In the genomic region with DNA sequence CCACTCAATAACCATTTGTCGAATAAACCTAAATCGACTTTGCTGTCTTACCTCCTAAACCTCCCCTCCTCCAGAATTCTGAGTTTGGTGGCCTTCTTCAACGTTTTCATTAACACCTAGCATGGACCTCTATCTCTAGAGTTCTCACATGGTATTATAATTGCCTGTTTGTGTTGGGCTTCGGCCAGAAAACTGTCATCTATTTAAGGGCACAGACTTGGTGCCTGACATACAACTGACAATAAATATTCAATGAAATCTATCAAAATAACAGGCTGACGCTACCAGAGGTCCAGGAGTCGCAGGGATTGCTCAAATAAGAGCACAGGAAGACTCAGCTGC, we compare ENCODE assay signal across 8 cellular contexts. TPM values are rescaled to one million over a fixed set of nuclear protein-coding genes. Genes with fewer than 3 reads are reported as not detected.
DNase-seq lines count a peak whose midpoint lies in the region; ATAC-seq and TF ChIP-seq lines count a peak whose summit lies in the region.

No MANE protein-coding gene starts in this region.

- H3K27me3 ChIP-seq in WERI-Rb-1 (ENCODE audit: insufficient read depth, low read depth, severe bottlenecking): no peaks in the 10 kb centered on the region
- H3K27me3 ChIP-seq in right atrium auricular region: no peaks in the 10 kb centered on the region
- no peaks in the 10 kb centered on the region for H3K27me3 ChIP-seq in spleen (replicated peaks in 1 of 7)

- no peaks in the 10 kb centered on the region for H3K36me3 ChIP-seq in WERI-Rb-1
- no peaks in the 10 kb centered on the region for H3K36me3 ChIP-seq in right atrium auricular region
- H3K36me3 ChIP-seq in spleen: peaks cover 0 to 19% (median 3%) of the 10 kb centered on the region in 6 donors

- peak overlapping the region; percentile 82 for H3K4me3 ChIP-seq in WERI-Rb-1 (ENCODE audit: low read depth, low read length)
- H3K4me3 ChIP-seq in right atrium auricular region: peak overlapping the region; percentile 70 to 96
- peak overlapping the region; percentile 59 to 93 (median 77) for H3K4me3 ChIP-seq in spleen

- H3K27ac ChIP-seq in WERI-Rb-1: peak overlapping the region; percentile 66; the same call in 1 of the 2 replicates
- peak overlapping the region; percentile 77 to 88 for H3K27ac ChIP-seq in right atrium auricular region
- H3K27ac ChIP-seq in spleen: peak overlapping the region; percentile 82 to 91 (median 85)

- ATAC-seq in GM18519 (IDR thresholded peaks at IDR 0.05; ENCODE audit: low FRiP score, unreplicated experiment): peak; percentile 1
- peak; percentile 4 for ATAC-seq in HG02840 (IDR thresholded peaks at IDR 0.05; ENCODE audit: low FRiP score, unreplicated experiment)
- ATAC-seq in HG03095 (IDR thresholded peaks at IDR 0.05; ENCODE audit: unreplicated experiment): no peak

- intact Hi-C loops in spleen (cut with DNase I; ENCODE audit: low total_unique reads): no loop called here

- DNase-seq in WERI-Rb-1 (no peak), right atrium auricular region (ENCODE audit: low spot score) (no peak), spleen (no peak), RPMI8226 (no peak)
- DNase-seq in stimulated activated CD4-positive, alpha-beta T cell treated with anti-CD3 and anti-CD28 coated beads, Interleukin-4, amount 100 ng/mL, for 4 hours: no peak

- no peak for TF ChIP-seq CTCF in WERI-Rb-1 (IDR thresholded peaks at IDR 0.05; ENCODE audit: low read depth, low read length)
- TF ChIP-seq CTCF in right atrium auricular region (IDR thresholded peaks at IDR 0.05): no peak
- no peak for TF ChIP-seq CTCF in spleen (IDR thresholded peaks at IDR 0.05 in 8 of 11, conservative IDR thresholded peaks at IDR 0.05 in 3 of 11)

- WGBS in spleen, 5 donors: 11 to 17% (median 12%) methylated on average over 6 of the region's 6 CpGs

- H3K9me3 ChIP-seq in WERI-Rb-1 (ENCODE audit: severe bottlenecking): no peaks in the 10 kb centered on the region
- H3K9me3 ChIP-seq in right atrium auricular region: no peaks in the 10 kb centered on the region
- no peaks in the 10 kb centered on the region for H3K9me3 ChIP-seq in spleen

- H3K4me1 ChIP-seq in right atrium auricular region: peaks cover 0 to 26% of the 10 kb centered on the region in 2 donors
- H3K4me1 ChIP-seq in spleen: peaks cover 16 to 49% (median 30%) of the 10 kb centered on the region in 6 donors

- no peak for TF ChIP-seq POLR2A in spleen (IDR thresholded peaks at IDR 0.05)

RNA-seq across cellular contexts. Expression of gene ALKBH8, which starts 0.7 kb away (rescaled TPM):
- total RNA-seq in right atrium auricular region (1 to 10 TPM; 3.4 to 4.9 TPM), spleen (10 to 100 TPM in 2 of 7 donors, 1 to 10 TPM in 5; 8.3 to 10.6 (median 9.8) TPM)
- 1 to 10 TPM; 4.0 to 5.5 (median 4.1) TPM for polyA plus RNA-seq in spleen

RNA-seq across cellular contexts. Expression of gene ELMOD1, which starts 26.1 kb away (rescaled TPM):
- total RNA-seq in right atrium auricular region (10 to 100 TPM in 1 of 2 donors, 1 to 10 TPM in 1; 4.2 to 10.4 TPM), spleen (not detected)
- under 1 TPM in 1 of 3 donors, not detected in 2; 0.02 TPM for polyA plus RNA-seq in spleen

Comparison
In these comparisons a context has a peak if more than half of its experiments do, and no peak if none do; other contexts are left out.
1. RNA of gene ELMOD1, which starts 26.1 kb away (total RNA-seq): 4.2 to 10.4 TPM in right atrium auricular region; not detected in spleen; every median in the first group is over 4 times any median in the second.
2. Peak in every context shown above with its lines, with median percentiles within 50 percentile points of each other: H3K27ac ChIP-seq and H3K4me3 ChIP-seq.